1 cellular context compared by ENCODE assay signal in the genomic region with DNA sequence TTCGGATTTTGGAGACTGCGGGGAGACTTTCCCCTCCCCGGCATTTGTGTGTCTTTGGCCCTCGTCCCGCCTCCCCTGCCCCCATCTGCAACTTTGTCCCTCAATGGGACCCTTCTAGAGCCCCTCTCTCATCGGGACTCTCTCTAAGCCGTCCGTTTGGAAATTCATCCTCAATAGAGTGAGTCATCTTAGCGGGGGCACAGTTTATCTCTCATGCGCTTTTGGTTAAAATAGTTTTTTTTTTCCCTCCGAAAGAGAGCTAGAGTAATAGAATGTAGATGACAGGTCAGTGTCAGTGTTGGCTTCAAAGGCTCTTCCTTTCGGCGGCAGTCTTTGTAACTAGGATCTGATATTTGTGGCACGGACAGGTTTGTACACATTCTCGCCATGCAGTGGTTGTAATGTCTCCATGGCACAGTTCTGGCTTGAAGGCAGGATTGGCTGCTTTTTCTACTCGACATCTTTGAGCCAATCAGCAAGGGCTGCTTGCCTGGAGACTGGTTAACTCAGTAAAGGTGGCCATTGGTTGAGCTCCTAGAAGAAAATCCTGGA.
TF ChIP-seq lines count a peak whose summit lies in the region.

No MANE protein-coding gene starts in this region.

TF ChIP-seq in K562, 482 proteins besides CTCF, POLR2A, EP300 and RAD21 (continued from another document and continues in another):
- TF ChIP-seq ZNF395 (CRISPR knock-in tag; IDR thresholded peaks at IDR 0.05) (no peak), SLC30A9 (CRISPR knock-in tag; IDR thresholded peaks at IDR 0.05) (no peak), MAFK (IDR thresholded peaks at IDR 0.05; ENCODE audit: low read length) (no peak), CEBPZ (IDR thresholded peaks at IDR 0.05; ENCODE audit: borderline replicate concordance, low read depth, low read length) (no peak), TBL1XR1 (IDR thresholded peaks at IDR 0.05; ENCODE audit: low read length in 2 of 2) (no peak), HNRNPK (IDR thresholded peaks at IDR 0.05; ENCODE audit: low read depth, low read length, poor library complexity, severe bottlenecking) (no peak), MTA1 (IDR thresholded peaks at IDR 0.05; ENCODE audit: borderline replicate concordance) (no peak), PTBP1 (IDR thresholded peaks at IDR 0.05; ENCODE audit: low read depth, low read length) (no peak), ZNF184 (CRISPR knock-in tag; IDR thresholded peaks at IDR 0.05) (no peak), NKRF (IDR thresholded peaks at IDR 0.05; ENCODE audit: borderline replicate concordance) (peak; percentile 40; the same call in 1 of the 2 replicates), ASH1L (IDR thresholded peaks at IDR 0.05; ENCODE audit: borderline replicate concordance, low read depth, partially characterized antibody) (peak; percentile 71), ZNF445 (CRISPR knock-in tag; IDR thresholded peaks at IDR 0.05; ENCODE audit: low read depth) (no peak), ZNF77 (CRISPR knock-in tag; IDR thresholded peaks at IDR 0.05) (no peak), SMARCA5 (IDR thresholded peaks at IDR 0.05) (no peak), ZBTB5 (IDR thresholded peaks at IDR 0.05) (no peak), STAT5A (IDR thresholded peaks at IDR 0.05; ENCODE audit: borderline replicate concordance, low read length) (no peak), TOE1 (IDR thresholded peaks at IDR 0.05; ENCODE audit: borderline replicate concordance) (no peak), TOE1 (CRISPR knock-in tag; IDR thresholded peaks at IDR 0.05; ENCODE audit: borderline replicate concordance, low read depth) (no peak), MEIS2 (IDR thresholded peaks at IDR 0.05; ENCODE audit: partially characterized antibody) (no peak), KHSRP (IDR thresholded peaks at IDR 0.05) (no peak), HIVEP1 (CRISPR knock-in tag; IDR thresholded peaks at IDR 0.05) (no peak), CEBPG (CRISPR knock-in tag; IDR thresholded peaks at IDR 0.05) (no peak), CEBPG (tag; conservative IDR thresholded peaks at IDR 0.05 in 1 of 2, IDR thresholded peaks at IDR 0.05 in 1 of 2) (no peak), MIER1 (IDR thresholded peaks at IDR 0.05; ENCODE audit: low read depth) (no peak), PKNOX1 (IDR thresholded peaks at IDR 0.05) (peak; percentile 45; the same call in 1 of the 2 replicates), KDM1A (IDR thresholded peaks at IDR 0.05) (no peak)
- TF ChIP-seq, protein P1, sequence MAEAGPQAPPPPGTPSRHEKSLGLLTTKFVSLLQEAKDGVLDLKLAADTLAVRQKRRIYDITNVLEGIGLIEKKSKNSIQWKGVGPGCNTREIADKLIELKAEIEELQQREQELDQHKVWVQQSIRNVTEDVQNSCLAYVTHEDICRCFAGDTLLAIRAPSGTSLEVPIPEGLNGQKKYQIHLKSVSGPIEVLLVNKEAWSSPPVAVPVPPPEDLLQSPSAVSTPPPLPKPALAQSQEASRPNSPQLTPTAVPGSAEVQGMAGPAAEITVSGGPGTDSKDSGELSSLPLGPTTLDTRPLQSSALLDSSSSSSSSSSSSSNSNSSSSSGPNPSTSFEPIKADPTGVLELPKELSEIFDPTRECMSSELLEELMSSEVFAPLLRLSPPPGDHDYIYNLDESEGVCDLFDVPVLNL (CRISPR knock-in tag; IDR thresholded peaks at IDR 0.05; ENCODE audit: low read depth) = no peak
- TF ChIP-seq, protein P2, sequence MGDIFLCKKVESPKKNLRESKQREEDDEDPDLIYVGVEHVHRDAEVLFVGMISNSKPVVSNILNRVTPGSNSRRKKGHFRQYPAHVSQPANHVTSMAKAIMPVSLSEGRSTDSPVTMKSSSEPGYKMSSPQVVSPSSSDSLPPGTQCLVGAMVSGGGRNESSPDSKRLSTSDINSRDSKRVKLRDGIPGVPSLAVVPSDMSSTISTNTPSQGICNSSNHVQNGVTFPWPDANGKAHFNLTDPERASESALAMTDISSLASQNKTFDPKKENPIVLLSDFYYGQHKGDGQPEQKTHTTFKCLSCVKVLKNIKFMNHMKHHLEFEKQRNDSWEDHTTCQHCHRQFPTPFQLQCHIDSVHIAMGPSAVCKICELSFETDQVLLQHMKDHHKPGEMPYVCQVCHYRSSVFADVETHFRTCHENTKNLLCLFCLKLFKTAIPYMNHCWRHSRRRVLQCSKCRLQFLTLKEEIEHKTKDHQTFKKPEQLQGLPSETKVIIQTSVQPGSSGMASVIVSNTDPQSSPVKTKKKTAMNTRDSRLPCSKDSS (IDR thresholded peaks at IDR 0.05; ENCODE audit: low read depth, partially characterized antibody) = no peak
- TF ChIP-seq, protein P3, sequence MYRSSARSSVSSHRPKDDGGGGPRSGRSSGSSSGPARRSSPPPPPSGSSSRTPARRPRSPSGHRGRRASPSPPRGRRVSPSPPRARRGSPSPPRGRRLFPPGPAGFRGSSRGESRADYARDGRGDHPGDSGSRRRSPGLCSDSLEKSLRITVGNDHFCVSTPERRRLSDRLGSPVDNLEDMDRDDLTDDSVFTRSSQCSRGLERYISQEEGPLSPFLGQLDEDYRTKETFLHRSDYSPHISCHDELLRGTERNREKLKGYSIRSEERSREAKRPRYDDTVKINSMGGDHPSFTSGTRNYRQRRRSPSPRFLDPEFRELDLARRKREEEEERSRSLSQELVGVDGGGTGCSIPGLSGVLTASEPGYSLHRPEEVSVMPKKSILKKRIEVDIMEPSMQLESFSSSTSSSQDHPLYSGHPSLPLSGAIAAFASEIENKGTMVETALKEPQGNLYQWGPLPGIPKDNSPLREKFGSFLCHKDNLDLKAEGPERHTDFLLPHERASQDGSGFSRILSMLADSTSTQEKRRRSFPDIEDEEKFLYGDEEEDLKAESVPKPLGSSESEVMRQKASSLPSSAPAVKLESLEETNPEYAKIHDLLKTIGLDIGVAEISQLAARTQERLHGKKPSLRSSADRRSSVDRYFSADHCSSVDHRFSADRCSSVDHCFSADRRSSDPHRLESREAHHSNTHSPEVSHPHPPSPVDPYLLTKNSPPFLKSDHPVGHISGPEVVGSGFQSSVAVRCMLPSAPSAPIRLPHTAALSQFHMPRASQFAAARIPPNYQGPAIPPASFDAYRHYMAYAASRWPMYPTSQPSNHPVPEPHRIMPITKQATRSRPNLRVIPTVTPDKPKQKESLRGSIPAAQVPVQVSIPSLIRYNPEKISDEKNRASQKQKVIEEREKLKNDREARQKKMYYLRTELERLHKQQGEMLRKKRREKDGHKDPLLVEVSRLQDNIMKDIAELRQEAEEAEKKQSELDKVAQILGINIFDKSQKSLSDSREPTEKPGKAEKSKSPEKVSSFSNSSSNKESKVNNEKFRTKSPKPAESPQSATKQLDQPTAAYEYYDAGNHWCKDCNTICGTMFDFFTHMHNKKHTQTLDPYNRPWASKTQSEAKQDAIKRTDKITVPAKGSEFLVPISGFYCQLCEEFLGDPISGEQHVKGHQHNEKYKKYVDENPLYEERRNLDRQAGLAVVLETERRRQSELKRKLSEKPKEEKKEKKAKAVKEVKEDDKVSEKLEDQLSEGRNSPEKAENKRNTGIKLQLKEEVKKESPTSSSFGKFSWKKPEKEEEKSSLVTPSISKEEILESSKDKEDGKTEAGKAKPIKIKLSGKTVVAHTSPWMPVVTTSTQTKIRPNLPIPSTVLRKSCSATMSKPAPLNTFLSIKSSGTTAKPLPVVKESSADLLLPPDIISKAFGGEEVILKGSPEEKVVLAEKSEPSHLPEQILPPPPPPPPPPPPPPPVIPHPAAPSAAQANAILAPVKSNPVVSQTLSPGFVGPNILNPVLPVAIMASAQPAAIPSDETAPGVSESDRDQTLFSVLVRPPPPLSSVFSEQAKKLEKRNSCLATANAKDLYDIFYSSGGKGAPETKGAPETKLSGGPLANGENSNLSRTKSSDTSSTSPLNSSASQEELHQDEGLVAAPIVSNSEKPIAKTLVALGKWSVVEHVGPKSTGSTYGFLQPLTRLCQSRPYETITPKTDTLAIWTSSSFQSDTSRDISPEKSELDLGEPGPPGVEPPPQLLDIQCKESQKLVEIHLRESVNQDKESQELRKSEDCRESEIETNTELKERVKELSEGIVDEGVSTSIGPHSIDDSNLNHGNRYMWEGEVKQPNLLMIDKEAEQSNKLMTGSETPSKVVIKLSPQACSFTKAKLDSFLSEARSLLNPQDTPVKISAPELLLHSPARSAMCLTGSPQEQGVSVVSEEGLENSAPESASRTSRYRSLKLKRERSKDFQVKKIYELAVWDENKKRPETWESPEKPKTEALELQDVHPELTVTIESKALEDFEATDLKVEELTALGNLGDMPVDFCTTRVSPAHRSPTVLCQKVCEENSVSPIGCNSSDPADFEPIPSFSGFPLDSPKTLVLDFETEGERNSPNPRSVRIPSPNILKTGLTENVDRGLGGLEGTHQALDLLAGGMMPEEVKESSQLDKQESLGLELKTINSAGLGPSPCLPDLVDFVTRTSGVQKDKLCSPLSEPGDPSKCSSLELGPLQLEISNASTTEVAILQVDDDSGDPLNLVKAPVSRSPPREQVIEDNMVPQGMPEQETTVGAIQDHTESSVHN (IDR thresholded peaks at IDR 0.05; ENCODE audit: borderline replicate concordance in 1 of 2, low read depth in 1 of 2) = peak in 1 of 2 experiments; percentile 64; a peak in 1 of 4 replicates
- TF ChIP-seq, protein P4, sequence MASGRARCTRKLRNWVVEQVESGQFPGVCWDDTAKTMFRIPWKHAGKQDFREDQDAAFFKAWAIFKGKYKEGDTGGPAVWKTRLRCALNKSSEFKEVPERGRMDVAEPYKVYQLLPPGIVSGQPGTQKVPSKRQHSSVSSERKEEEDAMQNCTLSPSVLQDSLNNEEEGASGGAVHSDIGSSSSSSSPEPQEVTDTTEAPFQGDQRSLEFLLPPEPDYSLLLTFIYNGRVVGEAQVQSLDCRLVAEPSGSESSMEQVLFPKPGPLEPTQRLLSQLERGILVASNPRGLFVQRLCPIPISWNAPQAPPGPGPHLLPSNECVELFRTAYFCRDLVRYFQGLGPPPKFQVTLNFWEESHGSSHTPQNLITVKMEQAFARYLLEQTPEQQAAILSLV (tag; IDR thresholded peaks at IDR 0.05) = no peak
